35 cellular contexts compared by ENCODE assay signal in genomic region chr4:103292373-103292772, GRCh38.
DNase-seq lines count a peak whose midpoint lies in the region; ATAC-seq, FAIRE-seq and TF ChIP-seq lines count a peak whose summit lies in the region.
"Had no signal": no experiment of that assay in that cellular context is flagged by ENCODE, and none has a peak within 500 bp of the region (broad histone marks: within the 10 kb centered on the region; RNA-seq: fewer than 3 reads in every experiment).

No MANE protein-coding gene starts in this region.

- H3K23ac ChIP-seq in neuronal stem cell (ENCODE audit: low read depth, low read length, poor library complexity) = no peak overlapping the region

- no peak for ATAC-seq in K562
- ATAC-seq in HG02763 (IDR thresholded peaks at IDR 0.05; ENCODE audit: unreplicated experiment) = no peak
- ATAC-seq: A549; CD8-positive, alpha-beta T cell had no signal

- no peak for TF ChIP-seq EP300 in K562 (IDR thresholded peaks at IDR 0.05; ENCODE audit: low read length)

- H3K4me1 ChIP-seq in K562 (replicated peaks in 1 of 2; ENCODE audit: control insufficient read depth in 2 of 2, insufficient read depth in 2 of 2, low read length in 2 of 2) (no peaks in the 10 kb centered on the region), neuronal stem cell (ENCODE audit: control insufficient read depth in 2 of 2, insufficient read depth in 1 of 2, low read depth in 1 of 2, low read length in 2 of 2) (no peaks in the 10 kb centered on the region), testis (no peaks in the 10 kb centered on the region)
- H3K4me1 ChIP-seq: A549; BE2C; BLaER1; BLaER1 treated with 17β-estradiol and CSF1 and Interleukin-3, amounts not matched to agents 10 nM and 100 nM had no signal

- H3K36me3 ChIP-seq in K562 (ENCODE audit: control insufficient read depth, insufficient read depth, low read length) (no peaks in the 10 kb centered on the region), neuronal stem cell (replicated peaks in 1 of 2; ENCODE audit: control insufficient read depth in 2 of 2, insufficient read depth in 2 of 2, low read length in 2 of 2) (no peaks in the 10 kb centered on the region), testis (ENCODE audit: low read depth, missing control alignments) (no peaks in the 10 kb centered on the region)
- H3K36me3 ChIP-seq: BE2C; BLaER1; BLaER1 treated with 17β-estradiol and CSF1 and Interleukin-3, amounts not matched to agents 10 nM and 100 nM had no signal

- BruUV-seq in K562 (replicated peaks; lab: Mats Ljungman, UMichigan) = no TSS peak

- H3K79me1 ChIP-seq in neuronal stem cell (ENCODE audit: low read depth, low read length) = no peaks in the 10 kb centered on the region

- no peak overlapping the region for H4K91ac ChIP-seq in neuronal stem cell (ENCODE audit: low read depth, low read length, poor library complexity)

- no peak overlapping the region for H2BK5ac ChIP-seq in neuronal stem cell (ENCODE audit: low read length)

- H3K9me1 ChIP-seq in K562 (ENCODE audit: control insufficient read depth, insufficient read depth, low read length) = no peaks in the 10 kb centered on the region

- no peak for FAIRE-seq in K562 (lab: Jason Lieb, UNC)
- FAIRE-seq: A204.1, A549, D721Med had no signal

- H3K14ac ChIP-seq in neuronal stem cell (ENCODE audit: low read length) = no peak overlapping the region

- no peak overlapping the region for H4K8ac ChIP-seq in neuronal stem cell (ENCODE audit: low read depth, low read length)

- H3K4ac ChIP-seq in neuronal stem cell (ENCODE audit: low read length) = no peak overlapping the region

- no peak for TF ChIP-seq RAD21 in K562 (CRISPR knock-in tag; conservative IDR thresholded peaks at IDR 0.05 in 1 of 2, IDR thresholded peaks at IDR 0.05 in 1 of 2)

- POLR2A ChIA-PET in K562 (lab: Yijun Ruan, JAX) = no interaction called here

- no peaks in the 10 kb centered on the region for H3K79me2 ChIP-seq in K562 (ENCODE audit: control insufficient read depth, insufficient read depth, low read length)

- H3K4me3 ChIP-seq in K562 (no peak overlapping the region), neuronal stem cell (ENCODE audit: low read length in 2 of 2) (no peak overlapping the region), testis (no peak overlapping the region)
- H3K4me3 ChIP-seq: A549; BLaER1; BLaER1 treated with 17β-estradiol and CSF1 and Interleukin-3, amounts not matched to agents 10 nM and 100 nM had no signal

- TF ChIP-seq CTCF in K562 (IDR thresholded peaks at IDR 0.05 in 2 of 3, conservative IDR thresholded peaks at IDR 0.05 in 1 of 3; ENCODE audit: insufficient read depth in 2 of 3, low read depth in 1 of 3, low read length in 3 of 3) (no peak), testis (IDR thresholded peaks at IDR 0.05) (no peak)

- H2BK12ac ChIP-seq in neuronal stem cell (ENCODE audit: low read length) = no peak overlapping the region

- no peak overlapping the region for H2AK5ac ChIP-seq in neuronal stem cell (ENCODE audit: low read depth, low read length)

- H3K27ac ChIP-seq in K562 (ENCODE audit: extremely low read depth, low read depth, low read length) (no peak overlapping the region), neuronal stem cell (replicated peaks; ENCODE audit: low read length) (no peak overlapping the region), testis (no peak overlapping the region)
- H3K27ac ChIP-seq: 22Rv1; A549; BLaER1; BLaER1 treated with 17β-estradiol and CSF1 and Interleukin-3, amounts not matched to agents 10 nM and 100 nM; C4-2B had no signal

- DNase-seq in A172 (ENCODE audit: low spot score) (peak; percentile 4), NCI-H226 (peak; percentile 3), K562 (ENCODE audit: extremely low read depth in 1 of 4, low spot score in 3 of 4) (no peak), neuronal stem cell (ENCODE audit: low spot score) (no peak), testis (no peak), HPDE6-E6E7 (ENCODE audit: extremely low spot score) (no peak), kidney tubule cell (ENCODE audit: low spot score) (no peak)
- DNase-seq: 8988T; ACHN; AML-193; BE2C; C1 segment of cervical spinal cord; Caco-2; Calu3; CD4-positive, alpha-beta memory T cell; CD4-positive, alpha-beta T cell; CD4-positive, CD25-positive, alpha-beta regulatory T cell; CD8-positive, alpha-beta memory T cell; CD8-positive, alpha-beta T cell; COR-L47; DMS 273 treated with DMSO at 0.1 percent for 48 hours; DMS153; DMS53; DMS79; DMS79 treated with DMSO at 0.1 percent for 48 hours; DND-41; EL had no signal

- no peak for TF ChIP-seq POLR2A in K562 (conservative IDR thresholded peaks at IDR 0.05)
- TF ChIP-seq POLR2A in testis (IDR thresholded peaks at IDR 0.05) = no peak

- H2AFZ ChIP-seq in K562 (ENCODE audit: low read depth, low read length) (no peak overlapping the region), neuronal stem cell (ENCODE audit: low read length) (peak overlapping the region; percentile 15)

- H3K9me3 ChIP-seq in K562 (replicated peaks; ENCODE audit: control insufficient read depth, insufficient read depth, low read depth, low read length) = no peaks in the 10 kb centered on the region
- H3K9me3 ChIP-seq in neuronal stem cell (replicated peaks in 1 of 2; ENCODE audit: control insufficient read depth in 2 of 2, insufficient read depth in 1 of 2, low read depth in 1 of 2, low read length in 2 of 2) = no peaks in the 10 kb centered on the region
- H3K9me3 ChIP-seq in testis = no peaks in the 10 kb centered on the region
- H3K9me3 ChIP-seq: A549, BE2C, BLaER1, Caco-2 had no signal

- H3K27me3 ChIP-seq in K562 (ENCODE audit: control insufficient read depth in 2 of 2, insufficient read depth in 2 of 2, low read length in 2 of 2) (no peaks in the 10 kb centered on the region), neuronal stem cell (ENCODE audit: control insufficient read depth in 3 of 3, insufficient read depth in 3 of 3, low read depth in 1 of 3, low read length in 3 of 3) (no peaks in the 10 kb centered on the region), testis (no peaks in the 10 kb centered on the region)
- H3K27me3 ChIP-seq: BE2C; BLaER1; BLaER1 treated with 17β-estradiol and CSF1 and Interleukin-3, amounts not matched to agents 10 nM and 100 nM had no signal

- CTCF ChIA-PET in K562 (lab: Yijun Ruan, JAX; ENCODE audit: low intra/inter-chr PET ratio) = no interaction called here

- in situ Hi-C loops in K562 (cut with MboI) = no loop called here

- H4K20me1 ChIP-seq in K562 (replicated peaks; ENCODE audit: control insufficient read depth, insufficient read depth, low read length) = no peaks in the 10 kb centered on the region
- H4K20me1 ChIP-seq: BLaER1; BLaER1 treated with 17β-estradiol and CSF1 and Interleukin-3, amounts not matched to agents 10 nM and 100 nM had no signal

- H3K4me2 ChIP-seq in K562 (ENCODE audit: insufficient read depth, low read length) (no peak overlapping the region), neuronal stem cell (ENCODE audit: insufficient read depth, low read length, poor library complexity, severe bottlenecking) (no peak overlapping the region)
- H3K4me2 ChIP-seq: A549; BLaER1; BLaER1 treated with 17β-estradiol and CSF1 and Interleukin-3, amounts not matched to agents 10 nM and 100 nM had no signal

- intact Hi-C loops in K562 (cut with micrococcal nuclease) = no loop called here
- intact Hi-C loops in testis (cut with DNase I; ENCODE audit: low total_unique reads) = no loop called here

- H3K18ac ChIP-seq in neuronal stem cell (ENCODE audit: low read length) = no peak overlapping the region

- H2BK120ac ChIP-seq in neuronal stem cell (ENCODE audit: low read depth, low read length) = no peak overlapping the region

- no peak overlapping the region for H3K9ac ChIP-seq in K562 (ENCODE audit: insufficient read depth in 1 of 2, low read depth in 2 of 2, low read length in 2 of 2)
- H3K9ac ChIP-seq in neuronal stem cell (ENCODE audit: low read depth, low read length, poor library complexity) = no peak overlapping the region
- H3K9ac ChIP-seq: BLaER1; BLaER1 treated with 17β-estradiol and CSF1 and Interleukin-3, amounts not matched to agents 10 nM and 100 nM had no signal

- 3% methylated on average over 4 of the region's 4 CpGs for WGBS in K562 (ENCODE audit: insufficient coverage, low coverage, missing lambda C conversion rate)
- WGBS in neuronal stem cell (ENCODE audit: extremely low coverage in 2 of 2, insufficient read length in 2 of 2, insufficient replicate concordance in 1 of 2), 2 donors = no CpG with 5 or more reads among the region's 4 CpGs
- 74 to 90% methylated on average over 4 of the region's 4 CpGs for WGBS in testis, 2 donors

- H2BK15ac ChIP-seq in neuronal stem cell (ENCODE audit: low read length) = no peak overlapping the region

TF ChIP-seq in K562, 482 proteins besides CTCF, POLR2A, EP300 and RAD21:
- TF ChIP-seq KDM1A (IDR thresholded peaks at IDR 0.05) (peak; percentile 62 to 80), RFX7 (CRISPR knock-in tag; IDR thresholded peaks at IDR 0.05) (no peak), ZNF764 (CRISPR knock-in tag; IDR thresholded peaks at IDR 0.05; ENCODE audit: low read depth) (no peak), POLR3G (IDR thresholded peaks at IDR 0.05; ENCODE audit: extremely low read depth, insufficient read length, insufficient replicate concordance) (no peak), ZNF589 (CRISPR knock-in tag; IDR thresholded peaks at IDR 0.05; ENCODE audit: low read depth) (no peak), RCOR1 (IDR thresholded peaks at IDR 0.05; ENCODE audit: borderline replicate concordance in 1 of 2, low read depth in 2 of 2, low read length in 2 of 2) (peak in 1 of 2 experiments; percentile 51; a peak in 1 of 4 replicates), SOX6 (IDR thresholded peaks at IDR 0.05) (no peak)
TF ChIP-seq in K562: peak in this region for 2.

Comparison
In these comparisons a context has a peak if more than half of its experiments do, and no peak if none do; other contexts are left out.
1. DNase-seq: peak in A172 (single experiment) and NCI-H226 (single experiment); none in K562 (0 of 4), neuronal stem cell (single experiment), testis (single experiment), HPDE6-E6E7 (single experiment) and kidney tubule cell (single experiment).